Comparison of ENCODE assay signal across 1 cellular context in genomic region chr19:6074709-6075403, GRCh38.
TF ChIP-seq lines count a peak whose summit lies in the region.

No MANE protein-coding gene starts in this region.

TF ChIP-seq in K562, 482 proteins besides CTCF, POLR2A, EP300 and RAD21 (continued from another document):
- no peak for TF ChIP-seq SRSF3 (IDR thresholded peaks at IDR 0.05; ENCODE audit: insufficient read depth, low read length)
